In genomic region chr12:27014859-27015729, GRCh38 we compare ENCODE assay signal across 7 cellular contexts. TPM values are rescaled to one million over a fixed set of nuclear protein-coding genes. Genes with fewer than 3 reads are reported as not detected.
DNase-seq lines count a peak whose midpoint lies in the region; ATAC-seq, FAIRE-seq and TF ChIP-seq lines count a peak whose summit lies in the region.

No MANE protein-coding gene starts in this region.

- no peaks in the 10 kb centered on the region for H3K36me3 Mint-ChIP-seq in neural crest cell (ENCODE audit: low read depth)

- H3K36me3 ChIP-seq in NT2/D1 (ENCODE audit: insufficient read depth, insufficient read length, low read length) = peaks cover 6% of the 10 kb centered on the region
- H3K36me3 ChIP-seq in effector memory CD4-positive, alpha-beta T cell (ENCODE audit: control insufficient read depth, insufficient read depth, low read length) = no peaks in the 10 kb centered on the region

- H3K4me1 ChIP-seq in NT2/D1 (ENCODE audit: insufficient read depth, insufficient read length) = peaks cover 2% of the 10 kb centered on the region
- peaks cover 23% of the 10 kb centered on the region for H3K4me1 ChIP-seq in effector memory CD4-positive, alpha-beta T cell (ENCODE audit: control insufficient read depth, insufficient read depth, low read length, poor library complexity, severe bottlenecking)

- no peaks in the 10 kb centered on the region for H3K9me3 ChIP-seq in NT2/D1 (ENCODE audit: insufficient read depth, low read length)
- no peaks in the 10 kb centered on the region for H3K9me3 ChIP-seq in effector memory CD4-positive, alpha-beta T cell (ENCODE audit: control insufficient read depth, low read length)

- H3K27me3 ChIP-seq in NT2/D1 (ENCODE audit: insufficient read depth, insufficient read length) = no peaks in the 10 kb centered on the region
- no peaks in the 10 kb centered on the region for H3K27me3 ChIP-seq in effector memory CD4-positive, alpha-beta T cell (replicated peaks; ENCODE audit: control insufficient read depth, insufficient read depth, low read length, poor library complexity, severe bottlenecking)

- H3K9me3 Mint-ChIP-seq in neural crest cell = no peaks in the 10 kb centered on the region

- ATAC-seq in GM19324 (IDR thresholded peaks at IDR 0.05; ENCODE audit: low FRiP score, unreplicated experiment) = peak; percentile 38
- ATAC-seq in HG02642 (IDR thresholded peaks at IDR 0.05; ENCODE audit: poor library complexity, unreplicated experiment) = no peak

- TF ChIP-seq CTCF in neural crest cell (conservative IDR thresholded peaks at IDR 0.05) = no peak

- H3K27ac Mint-ChIP-seq in neural crest cell (ENCODE audit: unreplicated experiment) = no peak overlapping the region

- no peaks in the 10 kb centered on the region for H3K27me3 Mint-ChIP-seq in neural crest cell (ENCODE audit: low read depth)

- peak overlapping the region; percentile 89 for H3K27ac ChIP-seq in effector memory CD4-positive, alpha-beta T cell (ENCODE audit: insufficient read depth, low read length, poor library complexity, severe bottlenecking)

- H3K4me1 Mint-ChIP-seq in neural crest cell = peaks cover 30% of the 10 kb centered on the region

- peak overlapping the region; percentile 94 for H3K4me3 Mint-ChIP-seq in neural crest cell

- no peak for FAIRE-seq in frontal cortex (lab: Jason Lieb, UNC)

- H3K4me3 ChIP-seq in NT2/D1 (ENCODE audit: insufficient read length, low read depth) = peak overlapping the region; percentile 82
- H3K4me3 ChIP-seq in effector memory CD4-positive, alpha-beta T cell (ENCODE audit: insufficient read depth, low read depth, low read length, poor library complexity, severe bottlenecking) = peak overlapping the region; percentile 88

- no peak for DNase-seq in NT2/D1 (ENCODE audit: low read depth, low spot score)
- peak in 1 of 3 donors; percentile 9 for DNase-seq in effector memory CD4-positive, alpha-beta T cell
- DNase-seq in neural crest cell (ENCODE audit: low read depth, low spot score) = no peak
- DNase-seq in NCI-H2107 (lab: John Stamatoyannopoulos, UW) = no peak
- no peak for DNase-seq in frontal cortex (ENCODE audit: low spot score in 2 of 2)

- H3K9ac ChIP-seq in NT2/D1 (ENCODE audit: insufficient read length, low read depth) = peak overlapping the region; percentile 23

RNA-seq across cellular contexts. Expression of gene TM7SF3, which starts 0.9 kb away (rescaled TPM):
- total RNA-seq in neural crest cell = 53.8 and 55.7 TPM in 2 replicates
- 90.1 TPM for total RNA-seq in frontal cortex

RNA-seq across cellular contexts. Expression of gene MED21, which starts 7.3 kb away (rescaled TPM):
- total RNA-seq in neural crest cell (41.5 and 51.9 TPM in 2 replicates), frontal cortex (130 TPM)
